Comparison of ENCODE assay signal across 7 cellular contexts in the genomic region with DNA sequence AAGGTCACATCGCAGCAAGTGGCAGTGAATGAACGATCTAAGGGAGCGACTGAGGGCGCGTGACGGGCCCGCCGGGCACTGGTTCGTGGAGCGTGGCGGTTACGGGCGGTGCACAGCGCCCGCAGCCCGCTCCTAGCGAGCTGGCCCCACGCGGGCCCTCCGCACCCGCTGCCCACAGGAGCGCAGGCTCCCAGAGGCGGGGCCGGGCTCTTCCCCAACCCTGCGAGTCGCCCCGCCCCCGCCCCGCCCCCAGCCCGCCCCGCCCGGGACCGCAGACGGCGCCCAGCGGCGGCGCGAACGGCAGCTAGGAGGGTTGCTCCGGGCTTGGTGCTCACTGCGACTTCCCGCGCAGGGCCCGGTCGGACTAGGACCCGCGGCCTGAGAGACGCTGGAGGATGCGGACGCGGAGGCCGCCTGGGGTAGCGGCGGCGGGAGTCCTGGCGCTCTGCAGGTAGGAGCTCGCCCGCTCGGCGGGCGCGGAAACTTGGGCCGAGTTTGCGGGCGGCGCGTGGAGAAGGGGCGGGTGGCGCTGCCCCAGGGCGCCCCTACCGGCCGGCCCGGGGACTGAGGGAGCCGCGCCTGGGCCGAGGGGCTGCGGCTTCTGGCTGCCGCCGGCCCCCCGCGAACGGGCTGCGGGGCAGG. TPM values are rescaled to one million over a fixed set of nuclear protein-coding genes. Genes with fewer than 3 reads are reported as not detected.
DNase-seq lines count a peak whose midpoint lies in the region; FAIRE-seq and TF ChIP-seq lines count a peak whose summit lies in the region.

A gene (plus strand): TSS at position 274 of the 642 bp plus-strand sequence. CDS start 4,167 bp downstream, outside the sequence.

- H3K4me1 Mint-ChIP-seq in HFFc6 (ENCODE audit: low read depth) (peaks cover 30% of the 10 kb centered on the region), MCF 10A (ENCODE audit: insufficient read depth, unreplicated experiment) (peaks cover 17% of the 10 kb centered on the region)

- H3F3A ChIP-seq in smooth muscle cell (ENCODE audit: low read depth): no peaks in the 10 kb centered on the region

- H3K27me3 Mint-ChIP-seq in HFFc6 (ENCODE audit: insufficient read depth) (peaks cover 5% of the 10 kb centered on the region), MCF 10A (ENCODE audit: insufficient read depth, unreplicated experiment) (no peaks in the 10 kb centered on the region)

- POLR2A ChIA-PET in MCF 10A (lab: Yijun Ruan, JAX): interaction anchor here (0.6 to 5.3 kb wide), 27 partner anchors 10 to 830 kb away, joined by 3 to 61 read pairs (median 5); a partner anchor contains a TSS

- TF ChIP-seq POLR2A in GM12892 (IDR thresholded peaks at IDR 0.05; ENCODE audit: low read depth, low read length): peak; percentile 92

- FAIRE-seq in GM12892 (lab: Jason Lieb, UNC): no peak

- H2AFZ ChIP-seq in smooth muscle cell (ENCODE audit: low read depth): peak within 1 kb of the TSS; percentile 82

- H3K27ac ChIP-seq in VCaP: peak within 1 kb of the TSS; percentile 97
- H3K27ac ChIP-seq in iPS-20b (ENCODE audit: low read length): no peak within 1 kb of the TSS
- H3K27ac ChIP-seq in smooth muscle cell (ENCODE audit: low read depth): peak within 1 kb of the TSS; percentile 90

- intact Hi-C loops in MCF 10A (cut with micrococcal nuclease): loop anchor here (1.0 to 10.0 kb wide), 3 partner anchors 103 to 417 kb away; a partner anchor contains a TSS

- H3K27me3 ChIP-seq in iPS-20b (ENCODE audit: insufficient read depth, low read length): peaks cover 18% of the 10 kb centered on the region
- H3K27me3 ChIP-seq in smooth muscle cell (ENCODE audit: low read depth): no peaks in the 10 kb centered on the region

- H3K4me3 Mint-ChIP-seq in HFFc6: peak within 1 kb of the TSS; percentile 90
- H3K4me3 Mint-ChIP-seq in MCF 10A (ENCODE audit: unreplicated experiment): peak within 1 kb of the TSS; percentile 91

- peak within 1 kb of the TSS; percentile 99 for H3K4me2 ChIP-seq in smooth muscle cell

- CTCF ChIA-PET in MCF 10A (lab: Yijun Ruan, JAX): interaction anchor here (0.6 to 3.7 kb wide), 13 partner anchors 20 to 1936 kb away, joined by 3 to 21 read pairs (median 3); a partner anchor contains a TSS

- no TSS peak for BruUV-seq in MCF 10A (replicated peaks; lab: Mats Ljungman, UMichigan)

- H3K36me3 ChIP-seq in iPS-20b (ENCODE audit: insufficient read depth, low read depth, low read length) (peaks cover 10% of the 10 kb centered on the region; the same call in 1 of the 2 replicates), smooth muscle cell (ENCODE audit: low read depth) (no peaks in the 10 kb centered on the region)

- no peaks in the 10 kb centered on the region for H3K9me3 ChIP-seq in iPS-20b (ENCODE audit: insufficient read depth, low read depth, low read length)
- no peaks in the 10 kb centered on the region for H3K9me3 ChIP-seq in smooth muscle cell (replicated peaks; ENCODE audit: low read depth)

- peak within 1 kb of the TSS; percentile 89 for H3K27ac Mint-ChIP-seq in HFFc6
- peak within 1 kb of the TSS; percentile 94 for H3K27ac Mint-ChIP-seq in MCF 10A (ENCODE audit: low read depth, unreplicated experiment)

- H3K9me3 Mint-ChIP-seq in HFFc6: no peaks in the 10 kb centered on the region
- no peaks in the 10 kb centered on the region for H3K9me3 Mint-ChIP-seq in MCF 10A (ENCODE audit: unreplicated experiment)

- peak; percentile 78 for DNase-seq in GM12892 (ENCODE audit: insufficient read length)
- DNase-seq in HFFc6: peak; percentile 26
- peak; percentile 29 for DNase-seq in NCI-H1092 (lab: John Stamatoyannopoulos, UW)
- DNase-seq in MCF 10A (ENCODE audit: unreplicated experiment): peak; percentile 67
- DNase-seq in smooth muscle cell (lab: John Stamatoyannopoulos, UW; ENCODE audit: unreplicated experiment): peak; percentile 87

- TF ChIP-seq CTCF in HFFc6 (IDR thresholded peaks at IDR 0.05): peak; percentile 97
- peak; percentile 99 for TF ChIP-seq CTCF in VCaP (conservative IDR thresholded peaks at IDR 0.05)
- TF ChIP-seq CTCF in MCF 10A (IDR thresholded peaks at IDR 0.05; ENCODE audit: unreplicated experiment): peak; percentile 91
- TF ChIP-seq CTCF in smooth muscle cell (IDR thresholded peaks at IDR 0.05; ENCODE audit: borderline replicate concordance, insufficient read depth, poor library complexity, severe bottlenecking): peak; percentile 84

- H4K20me1 ChIP-seq in smooth muscle cell (ENCODE audit: low read depth): peaks cover 43% of the 10 kb centered on the region

- peak within 1 kb of the TSS; percentile 82; the same call in 1 of the 2 replicates for H3K9ac ChIP-seq in iPS-20b (ENCODE audit: low read depth, low read length)
- H3K9ac ChIP-seq in smooth muscle cell (ENCODE audit: low read depth): peak within 1 kb of the TSS; percentile 98

- H3K4me3 ChIP-seq in iPS-20b (ENCODE audit: low read length) (peak within 1 kb of the TSS; percentile 88), smooth muscle cell (peak within 1 kb of the TSS; percentile 100)

- H3K4me1 ChIP-seq in iPS-20b (ENCODE audit: insufficient read depth, low read length) (peaks cover 25% of the 10 kb centered on the region; the same call in 1 of the 2 replicates), smooth muscle cell (ENCODE audit: low read depth) (peaks cover 18% of the 10 kb centered on the region)

- no peaks in the 10 kb centered on the region for H3K36me3 Mint-ChIP-seq in HFFc6 (ENCODE audit: low read depth)
- peaks cover 13% of the 10 kb centered on the region for H3K36me3 Mint-ChIP-seq in MCF 10A (ENCODE audit: insufficient read depth, unreplicated experiment)

- WGBS in smooth muscle cell (ENCODE audit: low lambda C conversion rate): 2% methylated on average over 69 of the region's 84 CpGs

- peaks cover 49% of the 10 kb centered on the region for H3K79me2 ChIP-seq in smooth muscle cell (ENCODE audit: low read depth)

RNA-seq across cellular contexts. Expression of the gene that starts here (rescaled TPM):
- 16.9 TPM for polyA plus RNA-seq in GM12892 (2012; ENCODE audit: missing spikeins)
- 10 to 100 TPM in 5 of 6 experiments, 1 to 10 TPM in 1; 8.8 to 14.8 (median 12.0) TPM for total RNA-seq in HFFc6 (2021; fragmentation: NEBNext Ultra II Directional; extraction: Animal tissue kit (Norgen Biotek cat#: 25700))
- total RNA-seq in MCF 10A (2022) (13.3 and 17.2 TPM in 2 replicates), smooth muscle cell (7.6 and 8.4 TPM in 2 replicates)
- 9.3 and 9.7 TPM in 2 replicates for polyA plus RNA-seq in smooth muscle cell

Comparison
In these comparisons a context has a peak if more than half of its experiments do, and no peak if none do; other contexts are left out.
1. DNase-seq: peak in every context shown above with its lines; median percentile 87 in smooth muscle cell; 78 in GM12892; 67 in MCF 10A; 29 in NCI-H1092; 26 in HFFc6.